Comparison of ENCODE assay signal across 9 cellular contexts in the genomic region with DNA sequence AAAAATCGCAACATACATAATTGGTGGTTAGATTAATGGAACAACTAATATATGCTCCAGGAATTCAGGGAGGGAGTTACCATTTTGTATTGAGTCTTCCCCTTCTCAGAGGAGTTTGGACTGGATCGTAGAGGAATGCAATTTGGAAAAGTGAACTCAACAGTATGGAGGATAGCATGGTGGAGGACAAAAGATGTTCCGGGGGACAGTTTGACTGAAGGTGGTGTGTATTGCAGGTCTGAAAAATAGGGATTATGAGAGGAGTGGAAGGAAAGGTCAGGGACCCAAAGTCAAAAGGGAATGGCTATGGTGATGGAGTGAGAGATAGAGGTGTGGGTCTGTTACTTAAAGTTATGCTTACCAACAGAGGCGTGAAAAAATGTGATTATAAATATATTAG. TPM values are rescaled to one million over a fixed set of nuclear protein-coding genes. Genes with fewer than 3 reads are reported as not detected.
DNase-seq lines count a peak whose midpoint lies in the region; ATAC-seq, FAIRE-seq and TF ChIP-seq lines count a peak whose summit lies in the region.
"Had no signal": no experiment of that assay in that cellular context is flagged by ENCODE, and none has a peak within 500 bp of the region (broad histone marks: within the 10 kb centered on the region; RNA-seq: fewer than 3 reads in every experiment).

No MANE protein-coding gene starts in this region.

- H3K27me3 ChIP-seq in heart right ventricle: no peaks in the 10 kb centered on the region
- no peaks in the 10 kb centered on the region for H3K27me3 ChIP-seq in K562 (ENCODE audit: control insufficient read depth in 2 of 2, insufficient read depth in 2 of 2, low read length in 2 of 2)
- no peaks in the 10 kb centered on the region for H3K27me3 ChIP-seq in thyroid gland

- peak overlapping the region; percentile 66 to 76 for H3K9ac ChIP-seq in K562 (ENCODE audit: insufficient read depth in 1 of 2, low read depth in 2 of 2, low read length in 2 of 2)

- no peak overlapping the region for H2AFZ ChIP-seq in K562 (ENCODE audit: low read depth, low read length)

- H3K36me3 ChIP-seq in heart right ventricle (peaks cover 0 to 41% (median 3%) of the 10 kb centered on the region in 9 donors), K562 (ENCODE audit: control insufficient read depth, insufficient read depth, low read length) (peaks cover 62% of the 10 kb centered on the region), urinary bladder (ENCODE audit: insufficient read depth) (peaks cover 4% of the 10 kb centered on the region), thyroid gland (peaks cover 2 to 7% of the 10 kb centered on the region in 2 donors)

- peak overlapping the region; percentile 94 for H3K4me2 ChIP-seq in K562 (ENCODE audit: insufficient read depth, low read length)

- 66 to 73% methylated on average over 4 of the region's 4 CpGs for WGBS in heart right ventricle, 2 donors
- WGBS in K562 (ENCODE audit: insufficient coverage, low coverage, missing lambda C conversion rate): 5% methylated on average over 4 of the region's 4 CpGs
- 66% methylated on average over 4 of the region's 4 CpGs for WGBS in urinary bladder
- 72 to 76% methylated on average over 4 of the region's 4 CpGs for WGBS in thyroid gland, 2 donors

- in situ Hi-C loops in K562 (cut with MboI): no loop called here

- H3K9me3 ChIP-seq in heart right ventricle (no peaks in the 10 kb centered on the region), K562 (replicated peaks; ENCODE audit: control insufficient read depth, insufficient read depth, low read depth, low read length) (no peaks in the 10 kb centered on the region), thyroid gland (no peaks in the 10 kb centered on the region)

- H3K79me2 ChIP-seq in K562 (ENCODE audit: control insufficient read depth, insufficient read depth, low read length): peaks cover 72% of the 10 kb centered on the region

- H3K4me3 ChIP-seq in heart right ventricle: peak overlapping the region in 8 of 10 donors; percentile 84 to 97 (median 88)
- peak overlapping the region; percentile 84 for H3K4me3 ChIP-seq in K562
- peak overlapping the region; percentile 75 for H3K4me3 ChIP-seq in urinary bladder (ENCODE audit: low read depth, low read length)
- peak overlapping the region in 1 of 3 donors; percentile 67 for H3K4me3 ChIP-seq in thyroid gland (replicated peaks in 1 of 3)

- TSS peak; percentile 52 for BruUV-seq in K562 (replicated peaks; lab: Mats Ljungman, UMichigan)

- no peak for ATAC-seq in heart right ventricle
- no peak for ATAC-seq in left cardiac atrium
- ATAC-seq in K562: no peak
- ATAC-seq in memory B cell (ENCODE audit: low read depth): no peak

- TF ChIP-seq POLR2A in K562 (conservative IDR thresholded peaks at IDR 0.05) (no peak), thyroid gland (IDR thresholded peaks at IDR 0.05) (no peak)

- peak overlapping the region; percentile 95 for H3K27ac Mint-ChIP-seq in memory B cell

- H3K27me3 Mint-ChIP-seq in memory B cell: no peaks in the 10 kb centered on the region

- H4K20me1 ChIP-seq in K562 (replicated peaks; ENCODE audit: control insufficient read depth, insufficient read depth, low read length): no peaks in the 10 kb centered on the region

- CTCF ChIA-PET in K562 (lab: Yijun Ruan, JAX; ENCODE audit: low intra/inter-chr PET ratio): no interaction called here
- CTCF ChIA-PET in HEK293T (lab: Yijun Ruan, JAX): no interaction called here

- no peaks in the 10 kb centered on the region for H3K9me1 ChIP-seq in K562 (ENCODE audit: control insufficient read depth, insufficient read depth, low read length)

- peak overlapping the region; percentile 99 for H3K4me3 Mint-ChIP-seq in memory B cell

- H3K4me1 Mint-ChIP-seq in memory B cell: peaks cover 19% of the 10 kb centered on the region

- peak overlapping the region in 7 of 10 donors; percentile 92 to 96 (median 94) for H3K27ac ChIP-seq in heart right ventricle
- peak overlapping the region; percentile 85 for H3K27ac ChIP-seq in K562 (ENCODE audit: extremely low read depth, low read depth, low read length)
- no peak overlapping the region for H3K27ac ChIP-seq in urinary bladder (ENCODE audit: low read depth)
- peak overlapping the region in 1 of 3 donors; percentile 92 for H3K27ac ChIP-seq in thyroid gland

- no peak for TF ChIP-seq RAD21 in K562 (CRISPR knock-in tag; conservative IDR thresholded peaks at IDR 0.05 in 1 of 2, IDR thresholded peaks at IDR 0.05 in 1 of 2)

- intact Hi-C loops in heart right ventricle (cut with DNase I) (loop anchor here in 1 of 10 donors (10.0 kb wide), 1 partner anchor 1486 kb away; the partner anchor contains the start of gene TARS1), left cardiac atrium (cut with DNase I) (no loop called here), K562 (cut with micrococcal nuclease) (no loop called here), thyroid gland (cut with DNase I) (no loop called here)

- DNase-seq in heart right ventricle: no peak
- DNase-seq in left cardiac atrium: no peak
- no peak for DNase-seq in K562 (ENCODE audit: extremely low read depth in 1 of 4, low spot score in 3 of 4)
- DNase-seq in memory B cell (ENCODE audit: low spot score in 2 of 2): no peak
- DNase-seq in HEK293T (ENCODE audit: extremely low spot score): no peak
- no peak for DNase-seq in thyroid gland
- no peak for DNase-seq in A172 (ENCODE audit: low spot score)
- DNase-seq: activated CD4-positive, alpha-beta T cell treated with anti-CD3 and anti-CD28 coated beads for 48 hours had no signal

- H3K4me1 ChIP-seq in heart right ventricle (peaks cover 4 to 34% (median 20%) of the 10 kb centered on the region in 9 donors), K562 (replicated peaks in 1 of 2; ENCODE audit: control insufficient read depth in 2 of 2, insufficient read depth in 2 of 2, low read length in 2 of 2) (peaks cover 9 to 18% of the 10 kb centered on the region in 2 experiments; a peak in 4 of 5 replicates), urinary bladder (ENCODE audit: insufficient read depth) (peaks cover 5% of the 10 kb centered on the region), thyroid gland (peaks cover 34 to 36% of the 10 kb centered on the region in 2 donors)

- TF ChIP-seq EP300 in K562 (IDR thresholded peaks at IDR 0.05; ENCODE audit: low read length): no peak

- TF ChIP-seq CTCF in heart right ventricle (IDR thresholded peaks at IDR 0.05) (no peak), K562 (IDR thresholded peaks at IDR 0.05 in 2 of 3, conservative IDR thresholded peaks at IDR 0.05 in 1 of 3; ENCODE audit: insufficient read depth in 2 of 3, low read depth in 1 of 3, low read length in 3 of 3) (no peak), thyroid gland (IDR thresholded peaks at IDR 0.05) (no peak)

- FAIRE-seq in K562 (lab: Jason Lieb, UNC): no peak

- POLR2A ChIA-PET in K562 (lab: Yijun Ruan, JAX) (interaction anchor here (1.2 to 3.7 kb wide), 2 partner anchors 13 to 14 kb away, joined by 4 to 67 read pairs; partner anchors contain the start of genes BRIX1 and RAD1), HEK293T (lab: Yijun Ruan, JAX) (interaction anchor here (3.8 kb wide), 1 partner anchor 16 kb away, joined by 65 read pairs; the partner anchor contains the start of genes BRIX1 and RAD1)

- H3K36me3 Mint-ChIP-seq in memory B cell: peaks cover 15% of the 10 kb centered on the region

- H3K9me3 Mint-ChIP-seq in memory B cell: no peaks in the 10 kb centered on the region

RNA-seq across cellular contexts. Expression of gene DNAJC21, which starts 1.5 kb away (rescaled TPM):
- total RNA-seq in heart right ventricle (10 to 100 TPM; 38.4 to 58.9 (median 50.3) TPM), left cardiac atrium (10 to 100 TPM; 51.7 to 62.1 TPM), K562 (2014; rRNA removed) (77.5 and 83.3 TPM in 2 replicates), K562 (2014; rRNA removed; fragmentation: Illumina TruSeq; extraction: Trizol) (104 and 118 TPM in 2 replicates), K562 (2015; rRNA removed; fragmentation: Illumina TruSeq; extraction: Trizol) (98.0 and 102 TPM in 2 replicates), K562 (2021) (66.3 and 70.7 TPM in 2 replicates), urinary bladder (48.9 TPM), thyroid gland (10 to 100 TPM; 33.5 to 68.1 (median 48.4) TPM)
- polyA plus RNA-seq in heart right ventricle (10 to 100 TPM; 30.4 to 30.5 TPM), K562 (2011; rRNA removed) (32.2 and 58.5 TPM in 2 replicates), K562 (2014; fragmentation: Illumina TruSeq; extraction: Trizol) (86.5 and 105 TPM in 2 replicates), K562 (2014; fragmentation: Nextera tagmentation; extraction: Ambion mirVana) (10 to 100 TPM; 26.6 to 29.7 TPM), K562 (2014; rRNA removed) (54.9 and 63.9 TPM in 2 replicates), urinary bladder (38.1 TPM)
- total RNA-seq in K562 (2011; cell fraction: chromatin; rRNA removed; ENCODE audit: low replicate concordance): 39.8 and 116 TPM in 2 replicates
- 17.7 and 25.3 TPM in 2 replicates for total RNA-seq in K562 (2011; cell fraction: nucleolus; rRNA removed)
- total RNA-seq in K562 (2011; cell fraction: nucleoplasm; rRNA removed): 46.5 and 68.7 TPM in 2 replicates
- polyA plus RNA-seq in K562 (2011; cell fraction: cytosol; rRNA removed): 7.0 and 12.1 TPM in 2 replicates
- polyA plus RNA-seq in K562 (2011; cell fraction: nucleus; rRNA removed): 19.7 and 23.1 TPM in 2 replicates
- polyA plus RNA-seq in K562 (2012): 51.5 and 71.1 TPM in 2 replicates
- polyA minus RNA-seq in K562 (2011; rRNA and poly(A)+ RNA removed): 80.9 and 97.2 TPM in 2 replicates
- 25.2 and 31.1 TPM in 2 replicates for polyA minus RNA-seq in K562 (2011; cell fraction: cytosol; rRNA and poly(A)+ RNA removed)
- polyA minus RNA-seq in K562 (2011; cell fraction: nucleus; rRNA and poly(A)+ RNA removed): 20.7 and 45.9 TPM in 2 replicates
- total RNA-seq in A172 (2014; rRNA removed; shearing (Covaris generic)): 36.1 and 53.1 TPM in 2 replicates

RNA-seq across cellular contexts. Expression of gene BRIX1, which starts 15.4 kb away (rescaled TPM):
- total RNA-seq in heart right ventricle: 10 to 100 TPM in 9 of 10 donors, 1 to 10 TPM in 1; 9.5 to 17.2 (median 14.9) TPM
- 10 to 100 TPM; 12.0 to 15.3 TPM for polyA plus RNA-seq in heart right ventricle
- 10 to 100 TPM; 13.4 to 22.6 TPM for total RNA-seq in left cardiac atrium
- total RNA-seq in K562 (2011; cell fraction: chromatin; rRNA removed; ENCODE audit: low replicate concordance): 40.7 and 142 TPM in 2 replicates
- total RNA-seq in K562 (2011; cell fraction: nucleolus; rRNA removed): 26.7 and 34.7 TPM in 2 replicates
- 60.4 and 72.4 TPM in 2 replicates for total RNA-seq in K562 (2011; cell fraction: nucleoplasm; rRNA removed)
- 118 and 119 TPM in 2 replicates for total RNA-seq in K562 (2014; rRNA removed)
- total RNA-seq in K562 (2014; rRNA removed; fragmentation: Illumina TruSeq; extraction: Trizol): 159 and 166 TPM in 2 replicates
- 156 and 169 TPM in 2 replicates for total RNA-seq in K562 (2015; rRNA removed; fragmentation: Illumina TruSeq; extraction: Trizol)
- total RNA-seq in K562 (2021): 115 and 119 TPM in 2 replicates
- polyA plus RNA-seq in K562 (2011; rRNA removed): 112 and 161 TPM in 2 replicates
- polyA plus RNA-seq in K562 (2011; cell fraction: cytosol; rRNA removed): 17.1 and 48.8 TPM in 2 replicates
- 26.1 and 46.6 TPM in 2 replicates for polyA plus RNA-seq in K562 (2011; cell fraction: nucleus; rRNA removed)
- polyA plus RNA-seq in K562 (2012): 59.1 and 82.5 TPM in 2 replicates
- 142 and 193 TPM in 2 replicates for polyA plus RNA-seq in K562 (2014; fragmentation: Illumina TruSeq; extraction: Trizol)
- 100 to 1,000 TPM; 125 to 157 TPM for polyA plus RNA-seq in K562 (2014; fragmentation: Nextera tagmentation; extraction: Ambion mirVana)
- polyA plus RNA-seq in K562 (2014; rRNA removed): 161 and 170 TPM in 2 replicates
- 104 and 106 TPM in 2 replicates for polyA minus RNA-seq in K562 (2011; rRNA and poly(A)+ RNA removed)
- 40.9 and 62.6 TPM in 2 replicates for polyA minus RNA-seq in K562 (2011; cell fraction: cytosol; rRNA and poly(A)+ RNA removed)
- 34.1 and 61.0 TPM in 2 replicates for polyA minus RNA-seq in K562 (2011; cell fraction: nucleus; rRNA and poly(A)+ RNA removed)
- 36.7 TPM for total RNA-seq in urinary bladder
- 19.3 TPM for polyA plus RNA-seq in urinary bladder
- total RNA-seq in thyroid gland: 10 to 100 TPM; 16.2 to 24.5 (median 20.8) TPM
- 91.9 and 128 TPM in 2 replicates for total RNA-seq in A172 (2014; rRNA removed; shearing (Covaris generic))

RNA-seq across cellular contexts. Expression of gene RAD1, which starts 15.6 kb away (rescaled TPM):
- 10 to 100 TPM; 18.9 to 27.5 (median 23.9) TPM for total RNA-seq in heart right ventricle
- polyA plus RNA-seq in heart right ventricle: 10 to 100 TPM; 13.3 to 13.5 TPM
- 10 to 100 TPM; 23.6 to 27.3 TPM for total RNA-seq in left cardiac atrium
- 75.3 and 78.4 TPM in 2 replicates for total RNA-seq in K562 (2011; cell fraction: chromatin; rRNA removed; ENCODE audit: low replicate concordance)
- 50.4 and 59.2 TPM in 2 replicates for total RNA-seq in K562 (2011; cell fraction: nucleolus; rRNA removed)
- total RNA-seq in K562 (2011; cell fraction: nucleoplasm; rRNA removed): 51.7 and 52.6 TPM in 2 replicates
- total RNA-seq in K562 (2014; rRNA removed): 52.9 and 62.7 TPM in 2 replicates
- total RNA-seq in K562 (2014; rRNA removed; fragmentation: Illumina TruSeq; extraction: Trizol): 59.4 and 60.9 TPM in 2 replicates
- total RNA-seq in K562 (2015; rRNA removed; fragmentation: Illumina TruSeq; extraction: Trizol): 52.4 and 60.8 TPM in 2 replicates
- total RNA-seq in K562 (2021): 54.1 and 54.9 TPM in 2 replicates
- 52.1 and 78.1 TPM in 2 replicates for polyA plus RNA-seq in K562 (2011; rRNA removed)
- polyA plus RNA-seq in K562 (2011; cell fraction: cytosol; rRNA removed): 22.0 and 25.7 TPM in 2 replicates
- 28.3 and 30.4 TPM in 2 replicates for polyA plus RNA-seq in K562 (2011; cell fraction: nucleus; rRNA removed)
- 33.4 and 56.4 TPM in 2 replicates for polyA plus RNA-seq in K562 (2012)
- 44.5 and 54.9 TPM in 2 replicates for polyA plus RNA-seq in K562 (2014; fragmentation: Illumina TruSeq; extraction: Trizol)
- 100 to 1,000 TPM; 120 to 148 TPM for polyA plus RNA-seq in K562 (2014; fragmentation: Nextera tagmentation; extraction: Ambion mirVana)
- 54.4 and 69.3 TPM in 2 replicates for polyA plus RNA-seq in K562 (2014; rRNA removed)
- polyA minus RNA-seq in K562 (2011; rRNA and poly(A)+ RNA removed): 59.4 and 68.8 TPM in 2 replicates
- 30.7 and 38.0 TPM in 2 replicates for polyA minus RNA-seq in K562 (2011; cell fraction: cytosol; rRNA and poly(A)+ RNA removed)
- polyA minus RNA-seq in K562 (2011; cell fraction: nucleus; rRNA and poly(A)+ RNA removed): 52.6 and 58.6 TPM in 2 replicates
- total RNA-seq in urinary bladder: 40.7 TPM
- polyA plus RNA-seq in urinary bladder: 20.0 TPM
- total RNA-seq in thyroid gland: 10 to 100 TPM; 31.1 to 40.7 (median 37.5) TPM
- total RNA-seq in A172 (2014; rRNA removed; shearing (Covaris generic)): 35.8 and 40.6 TPM in 2 replicates
